13 cellular contexts compared by ENCODE assay signal in genomic region chr2:16319425-16320245, GRCh38.
"Had no signal": no experiment of that assay in that cellular context is flagged by ENCODE, and none has a peak within 500 bp of the region (broad histone marks: within the 10 kb centered on the region; RNA-seq: fewer than 3 reads in every experiment).

No MANE protein-coding gene starts in this region.

- H3K36me3 ChIP-seq: brain microvascular endothelial cell, pancreas, thyroid gland had no signal

- H3K27me3 ChIP-seq: brain microvascular endothelial cell, pancreas, thyroid gland had no signal

- H3K4me1 Mint-ChIP-seq: activated CD8-positive, alpha-beta memory T cell treated with anti-CD3 and anti-CD28 coated beads, Interleukin-2, amount 10 ng/mL, durations not matched to agents 7 days and 5 days had no signal

- H3K4me1 ChIP-seq: pancreas, thyroid gland had no signal

- H3K4me3 Mint-ChIP-seq: activated CD8-positive, alpha-beta memory T cell treated with anti-CD3 and anti-CD28 coated beads, Interleukin-2, amount 10 ng/mL, durations not matched to agents 7 days and 5 days; activated naive CD8-positive, alpha-beta T cell; activated T-cell treated with anti-CD3 and anti-CD28 coated beads, Interleukin-2, amount 50 U/mL, for 24 hours; natural killer cell treated with Interleukin-12 subunit alpha and Interleukin-12 subunit beta and Interleukin-15 and Interleukin-18, amount 100 ng/mL, for 72 hours; T-helper 2 cell treated with Interferon-gamma antibody and Interleukin-4, amounts not matched to agents 5 μg/mL and 100 μg/mL, for 36 hours had no signal

- H3K9me3 ChIP-seq: pancreas, thyroid gland had no signal

- H3K27ac ChIP-seq: brain microvascular endothelial cell, pancreas, thyroid gland had no signal

- H3K36me3 Mint-ChIP-seq: activated CD8-positive, alpha-beta memory T cell treated with anti-CD3 and anti-CD28 coated beads, Interleukin-2, amount 10 ng/mL, durations not matched to agents 7 days and 5 days; activated naive CD8-positive, alpha-beta T cell; natural killer cell treated with Interleukin-12 subunit alpha and Interleukin-12 subunit beta and Interleukin-15 and Interleukin-18, amount 100 ng/mL, for 72 hours had no signal

- DNase-seq: activated CD4-positive, alpha-beta T cell treated with anti-CD3 and anti-CD28 coated beads, Interleukin-2, amount 50 U/mL, for 4 hours; activated CD8-positive, alpha-beta memory T cell treated with anti-CD3 and anti-CD28 coated beads, Interleukin-2, amount 10 ng/mL, durations not matched to agents 7 days and 5 days; activated effector memory CD4-positive, alpha-beta T cell treated with anti-CD3 and anti-CD28 coated beads, Interleukin-2, amount 50 U/mL, for 16 hours; activated T-cell treated with anti-CD3 and anti-CD28 coated beads, Interleukin-2, amount 50 U/mL, for 24 hours; amygdala; brain microvascular endothelial cell; left cardiac atrium; pancreas; SW 1271; thyroid gland had no signal

- H3K9me3 Mint-ChIP-seq: activated T-cell treated with anti-CD3 and anti-CD28 coated beads, Interleukin-2, amount 50 U/mL, for 24 hours; natural killer cell treated with Interleukin-12 subunit alpha and Interleukin-12 subunit beta and Interleukin-15 and Interleukin-18, amount 100 ng/mL, for 72 hours; T-helper 2 cell treated with Interferon-gamma antibody and Interleukin-4, amounts not matched to agents 5 μg/mL and 100 μg/mL, for 36 hours had no signal

- H3K27ac Mint-ChIP-seq: activated CD8-positive, alpha-beta memory T cell treated with anti-CD3 and anti-CD28 coated beads, Interleukin-2, amount 10 ng/mL, durations not matched to agents 7 days and 5 days; activated naive CD8-positive, alpha-beta T cell; activated T-cell treated with anti-CD3 and anti-CD28 coated beads, Interleukin-2, amount 50 U/mL, for 24 hours; natural killer cell treated with Interleukin-12 subunit alpha and Interleukin-12 subunit beta and Interleukin-15 and Interleukin-18, amount 100 ng/mL, for 72 hours; T-helper 2 cell treated with Interferon-gamma antibody and Interleukin-4, amounts not matched to agents 5 μg/mL and 100 μg/mL, for 36 hours had no signal

- H3K4me3 ChIP-seq: pancreas, thyroid gland had no signal

- H3K27me3 Mint-ChIP-seq: activated CD8-positive, alpha-beta memory T cell treated with anti-CD3 and anti-CD28 coated beads, Interleukin-2, amount 10 ng/mL, durations not matched to agents 7 days and 5 days; activated naive CD8-positive, alpha-beta T cell; activated T-cell treated with anti-CD3 and anti-CD28 coated beads, Interleukin-2, amount 50 U/mL, for 24 hours had no signal

- ATAC-seq: activated CD8-positive, alpha-beta memory T cell treated with anti-CD3 and anti-CD28 coated beads, Interleukin-2, amount 10 ng/mL, durations not matched to agents 7 days and 5 days; left cardiac atrium; natural killer cell treated with Interleukin-12 subunit alpha and Interleukin-12 subunit beta and Interleukin-15 and Interleukin-18, amount 100 ng/mL, for 72 hours; pancreas had no signal
